ENCODE assay signal across 23 cellular contexts in the genomic region with DNA sequence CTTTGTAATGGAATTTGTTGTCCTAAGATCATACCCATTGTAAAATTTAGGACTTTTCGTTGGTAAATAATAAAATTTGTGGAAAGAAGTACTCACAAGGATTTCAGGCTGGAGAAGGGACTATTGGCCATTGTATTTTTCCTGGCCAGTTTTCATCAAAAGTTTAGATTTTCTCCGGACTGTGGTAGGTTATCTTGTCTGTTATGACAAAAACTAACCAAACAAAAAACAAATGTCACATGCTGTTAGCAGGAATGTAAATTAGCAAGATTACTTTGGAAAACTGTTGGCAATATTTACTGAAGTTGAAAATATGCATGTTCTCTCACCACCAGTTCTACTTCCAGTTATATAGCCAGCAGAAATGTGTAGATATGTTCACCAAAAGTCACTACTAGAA. TPM values are rescaled to one million over a fixed set of nuclear protein-coding genes. Genes with fewer than 3 reads are reported as not detected.
DNase-seq lines count a peak whose midpoint lies in the region; ATAC-seq and TF ChIP-seq lines count a peak whose summit lies in the region.
"Had no signal": no experiment of that assay in that cellular context is flagged by ENCODE, and none has a peak within 500 bp of the region (broad histone marks: within the 10 kb centered on the region; RNA-seq: fewer than 3 reads in every experiment).

No MANE protein-coding gene starts in this region.

- WGBS in right cardiac atrium = 49% methylated on average over 2 of the region's 2 CpGs
- 53 to 71% (median 55%) methylated on average over 2 of the region's 2 CpGs for WGBS in psoas muscle, 3 donors

- no peaks in the 10 kb centered on the region for H3K27me3 Mint-ChIP-seq in type B pancreatic cell
- H3K27me3 Mint-ChIP-seq in activated naive CD4-positive, alpha-beta T cell treated with anti-CD3 and anti-CD28 coated beads for 36 hours (ENCODE audit: low read depth) = no peaks in the 10 kb centered on the region
- H3K27me3 Mint-ChIP-seq: activated CD4-positive, alpha-beta T cell treated with anti-CD3 and anti-CD28 coated beads, Interleukin-2, amount 10 ng/mL, durations not matched to agents 7 days and 5 days; activated naive CD4-positive, alpha-beta T cell treated with anti-CD3 and anti-CD28 coated beads, Interleukin-2, amount 10 ng/mL, durations not matched to agents 7 days and 5 days; dendritic cell treated with granulocyte-macrophage colony-stimulating factor and Interleukin-4, amounts not matched to agents 40 ng/mL and 50 ng/mL, for 4 days; naive thymus-derived CD8-positive, alpha-beta T cell had no signal

- CTCF ChIA-PET in activated naive CD4-positive, alpha-beta T cell treated with anti-CD3 and anti-CD28 coated beads for 36 hours (lab: Charles Lee) = interaction anchor here (0.6 kb wide), 1 partner anchor 37 kb away, joined by 4 read pairs; no protein-coding TSS in a partner anchor

- H3K4me3 Mint-ChIP-seq in type B pancreatic cell = peak overlapping the region; percentile 13
- no peak overlapping the region for H3K4me3 Mint-ChIP-seq in activated naive CD4-positive, alpha-beta T cell treated with anti-CD3 and anti-CD28 coated beads for 36 hours
- H3K4me3 Mint-ChIP-seq: activated CD4-positive, alpha-beta T cell treated with anti-CD3 and anti-CD28 coated beads, Interleukin-2, amount 10 ng/mL, durations not matched to agents 7 days and 5 days; activated naive CD4-positive, alpha-beta T cell treated with anti-CD3 and anti-CD28 coated beads, Interleukin-2, amount 10 ng/mL, durations not matched to agents 7 days and 5 days; activated T-cell treated with anti-CD3 and anti-CD28 coated beads, Interleukin-2, amount 50 U/mL, for 72 hours; naive thymus-derived CD8-positive, alpha-beta T cell; T-helper 2 cell treated with Interferon-gamma antibody and Interleukin-4, amounts not matched to agents 5 μg/mL and 100 μg/mL, for 36 hours had no signal

- H3K27me3 ChIP-seq in left ventricle myocardium inferior (ENCODE audit: low read depth) (no peaks in the 10 kb centered on the region), right cardiac atrium (ENCODE audit: control insufficient read depth, insufficient read depth) (no peaks in the 10 kb centered on the region), dorsolateral prefrontal cortex (no peaks in the 10 kb centered on the region), psoas muscle (ENCODE audit: insufficient read depth in 3 of 3, low read length in 2 of 3) (no peaks in the 10 kb centered on the region)
- H3K27me3 ChIP-seq: cardiac muscle cell had no signal

- peaks cover 39% of the 10 kb centered on the region for H3K4me1 Mint-ChIP-seq in type B pancreatic cell (ENCODE audit: unreplicated experiment)
- H3K4me1 Mint-ChIP-seq in activated naive CD4-positive, alpha-beta T cell treated with anti-CD3 and anti-CD28 coated beads for 36 hours (ENCODE audit: low read depth) = peaks cover 36% of the 10 kb centered on the region

- H3K27ac Mint-ChIP-seq in type B pancreatic cell = peak overlapping the region; percentile 85
- no peak overlapping the region for H3K27ac Mint-ChIP-seq in activated naive CD4-positive, alpha-beta T cell treated with anti-CD3 and anti-CD28 coated beads for 36 hours
- H3K27ac Mint-ChIP-seq: activated CD4-positive, alpha-beta T cell treated with anti-CD3 and anti-CD28 coated beads, Interleukin-2, amount 10 ng/mL, durations not matched to agents 7 days and 5 days; activated naive CD4-positive, alpha-beta T cell treated with anti-CD3 and anti-CD28 coated beads, Interleukin-2, amount 10 ng/mL, durations not matched to agents 7 days and 5 days; activated T-cell treated with anti-CD3 and anti-CD28 coated beads, Interleukin-2, amount 50 U/mL, for 72 hours; T-helper 2 cell treated with Interferon-gamma antibody and Interleukin-4, amounts not matched to agents 5 μg/mL and 100 μg/mL, for 36 hours had no signal

- intact Hi-C loops in left ventricle myocardium inferior (cut with micrococcal nuclease) (no loop called here), right cardiac atrium (cut with DNase I) (no loop called here), dorsolateral prefrontal cortex (cut with DNase I) (no loop called here), psoas muscle (cut with DNase I) (no loop called here)
- intact Hi-C loops in activated naive CD4-positive, alpha-beta T cell treated with anti-CD3 and anti-CD28 coated beads for 36 hours (cut with micrococcal nuclease) = no loop called here

- TF ChIP-seq CTCF in left ventricle myocardium inferior (IDR thresholded peaks at IDR 0.05; ENCODE audit: borderline replicate concordance) = no peak
- TF ChIP-seq CTCF in dorsolateral prefrontal cortex (IDR thresholded peaks at IDR 0.05 in 54 of 56, conservative IDR thresholded peaks at IDR 0.05 in 2 of 56; ENCODE audit: low read depth in 1 of 56, partially characterized antibody in 56 of 56) = peak in 1 of 56 donors; percentile 9
- TF ChIP-seq CTCF in psoas muscle (IDR thresholded peaks at IDR 0.05) = no peak
- TF ChIP-seq CTCF in type B pancreatic cell (conservative IDR thresholded peaks at IDR 0.05) = no peak

- DNase-seq in left ventricle myocardium inferior (no peak), right cardiac atrium (no peak), dorsolateral prefrontal cortex (no peak), psoas muscle (no peak), type B pancreatic cell (ENCODE audit: extremely low spot score, unreplicated experiment) (no peak)
- no peak for DNase-seq in activated naive CD4-positive, alpha-beta T cell treated with anti-CD3 and anti-CD28 coated beads for 36 hours
- DNase-seq: activated CD4-positive, alpha-beta T cell treated with anti-CD3 and anti-CD28 coated beads, Interleukin-2, amount 10 ng/mL, durations not matched to agents 7 days and 5 days; activated naive CD4-positive, alpha-beta T cell treated with anti-CD3 and anti-CD28 coated beads, Interleukin-2, amount 10 ng/mL, durations not matched to agents 7 days and 5 days; activated T-cell treated with anti-CD3 and anti-CD28 coated beads, Interleukin-2, amount 50 U/mL, for 72 hours; C1 segment of cervical spinal cord; Caco-2; naive thymus-derived CD8-positive, alpha-beta T cell; NCI-H1048; NCI-H187; SK-N-SH; stimulated activated CD4-positive, alpha-beta T cell treated with anti-CD3 and anti-CD28 coated beads, Interleukin-12 subunit alpha, Interleukin-12 subunit beta, amount 100 ng/mL, for 4 hours; stimulated activated CD4-positive, alpha-beta T cell treated with anti-CD3 and anti-CD28 coated beads, Interleukin-4, amount 100 ng/mL, for 24 hours; stimulated activated naive CD4-positive, alpha-beta T cell treated with Interleukin-2 at 50 U/mL for 16 hours had no signal

- peak overlapping the region; percentile 77 for H3K27ac ChIP-seq in left ventricle myocardium inferior (replicated peaks)
- H3K27ac ChIP-seq in right cardiac atrium (ENCODE audit: low read length) = no peak overlapping the region
- H3K27ac ChIP-seq in dorsolateral prefrontal cortex = peak overlapping the region in 49 of 59 donors; percentile 4 to 85 (median 66)
- peak overlapping the region; percentile 69 for H3K27ac ChIP-seq in psoas muscle
- H3K27ac ChIP-seq: cardiac muscle cell had no signal

- H3K4me1 ChIP-seq in left ventricle myocardium inferior (peaks cover 82% of the 10 kb centered on the region), right cardiac atrium (ENCODE audit: control insufficient read depth, insufficient read depth, low read length) (peaks cover 16% of the 10 kb centered on the region), psoas muscle (peaks cover 66% of the 10 kb centered on the region)

- peaks cover 4% of the 10 kb centered on the region for H3K36me3 Mint-ChIP-seq in type B pancreatic cell
- no peaks in the 10 kb centered on the region for H3K36me3 Mint-ChIP-seq in activated naive CD4-positive, alpha-beta T cell treated with anti-CD3 and anti-CD28 coated beads for 36 hours (ENCODE audit: low read depth)

- no peak overlapping the region for H3K4me3 ChIP-seq in left ventricle myocardium inferior
- no peak overlapping the region for H3K4me3 ChIP-seq in right cardiac atrium (ENCODE audit: low read length)
- H3K4me3 ChIP-seq in dorsolateral prefrontal cortex = no peak overlapping the region
- no peak overlapping the region for H3K4me3 ChIP-seq in psoas muscle
- H3K4me3 ChIP-seq: cardiac muscle cell had no signal

- H3K9me3 ChIP-seq in left ventricle myocardium inferior (replicated peaks) (no peaks in the 10 kb centered on the region), right cardiac atrium (ENCODE audit: control insufficient read depth, low read length) (no peaks in the 10 kb centered on the region), psoas muscle (no peaks in the 10 kb centered on the region)
- H3K9me3 ChIP-seq: Caco-2, SK-N-SH had no signal

- peaks cover 4% of the 10 kb centered on the region for H3K9me3 Mint-ChIP-seq in type B pancreatic cell
- H3K9me3 Mint-ChIP-seq in activated naive CD4-positive, alpha-beta T cell treated with anti-CD3 and anti-CD28 coated beads for 36 hours = peaks cover 4% of the 10 kb centered on the region
- H3K9me3 Mint-ChIP-seq: activated T-cell treated with anti-CD3 and anti-CD28 coated beads, Interleukin-2, amount 50 U/mL, for 72 hours; dendritic cell treated with granulocyte-macrophage colony-stimulating factor and Interleukin-4, amounts not matched to agents 40 ng/mL and 50 ng/mL, for 4 days had no signal

- ATAC-seq in right cardiac atrium = no peak
- no peak for ATAC-seq in psoas muscle
- no peak for ATAC-seq in GM21447 (IDR thresholded peaks at IDR 0.05; ENCODE audit: unreplicated experiment)
- no peak for ATAC-seq in HG03460 (IDR thresholded peaks at IDR 0.05; ENCODE audit: unreplicated experiment)
- ATAC-seq: activated T-cell treated with anti-CD3 and anti-CD28 coated beads, Interleukin-2, amount 50 U/mL, for 72 hours; naive thymus-derived CD8-positive, alpha-beta T cell had no signal

- H3K36me3 ChIP-seq in left ventricle myocardium inferior (no peaks in the 10 kb centered on the region), psoas muscle (ENCODE audit: insufficient read depth in 1 of 2, low read depth in 1 of 2) (no peaks in the 10 kb centered on the region)
- H3K36me3 ChIP-seq: cardiac muscle cell had no signal

RNA-seq across cellular contexts. Expression of a gene that starts 27.8 kb away (rescaled TPM):
- total RNA-seq in left ventricle myocardium inferior (17.8 TPM), right cardiac atrium (10 to 100 TPM; 17.1 to 24.7 (median 19.6) TPM), dorsolateral prefrontal cortex (100 to 1,000 TPM in 47 of 120 experiments, 10 to 100 TPM in 73; 30.4 to 316 (median 86.1) TPM), psoas muscle (10 to 100 TPM in 3 of 4 donors, 1 to 10 TPM in 1; 8.5 to 12.1 (median 11.2) TPM), type B pancreatic cell (ENCODE audit: low replicate concordance) (22.8 and 41.8 TPM in 2 replicates)
- polyA plus RNA-seq in right cardiac atrium (11.5 TPM), psoas muscle (10 to 100 TPM in 2 of 3 donors, 1 to 10 TPM in 1; 6.5 to 10.5 (median 10.1) TPM)
- total RNA-seq in activated naive CD4-positive, alpha-beta T cell treated with anti-CD3 and anti-CD28 coated beads for 36 hours = 10 to 100 TPM; 28.8 to 29.2 TPM
